In the genomic region with DNA sequence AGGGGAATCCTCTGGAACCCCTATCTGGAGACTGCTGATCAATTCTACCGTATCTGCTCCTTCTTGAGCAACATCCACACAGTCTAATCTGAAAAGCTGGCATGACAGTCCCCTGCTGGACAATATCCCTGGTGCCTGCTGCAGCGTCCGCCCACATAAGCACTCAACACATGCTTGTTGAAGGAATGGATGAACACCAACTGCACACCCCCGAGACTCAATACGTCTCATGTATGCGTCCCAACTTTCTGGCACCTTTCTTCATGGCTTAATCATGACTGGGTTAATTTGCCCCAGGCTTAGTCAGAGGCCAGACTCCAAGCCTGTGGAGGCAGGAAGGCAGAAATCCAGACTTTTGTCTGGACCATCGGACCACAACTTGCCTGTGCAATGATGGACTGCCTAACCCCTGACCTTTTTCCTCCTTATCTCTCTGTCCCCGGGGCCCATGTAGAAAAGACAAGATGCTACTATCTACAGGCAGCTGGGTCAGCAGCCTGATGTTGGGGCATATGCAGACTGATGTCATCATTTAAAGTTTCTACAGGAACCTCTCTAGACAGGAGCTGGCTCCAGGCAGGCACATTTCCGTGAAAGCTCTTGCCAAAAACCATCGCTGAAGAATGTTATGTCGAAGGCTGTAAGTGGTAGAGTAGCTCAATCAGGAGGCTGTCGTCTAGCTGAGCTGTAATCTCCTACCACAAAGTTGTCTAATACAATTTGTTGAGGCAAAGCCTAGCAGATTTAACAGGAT, we compare ENCODE assay signal across 9 cellular contexts.
DNase-seq lines count a peak whose midpoint lies in the region; FAIRE-seq and TF ChIP-seq lines count a peak whose summit lies in the region.
"Had no signal": no experiment of that assay in that cellular context is flagged by ENCODE, and none has a peak within 500 bp of the region (broad histone marks: within the 10 kb centered on the region; RNA-seq: fewer than 3 reads in every experiment).

No MANE protein-coding gene starts in this region.

- FAIRE-seq in TTC549 (lab: Jason Lieb, UNC), result peak; percentile 94

- H3T11ph ChIP-seq in H9 (ENCODE audit: low read length), result no peak overlapping the region

- no peaks in the 10 kb centered on the region for H3K36me3 Mint-ChIP-seq in H9 (ENCODE audit: insufficient read depth in 1 of 3, low read depth in 3 of 3)
- no peaks in the 10 kb centered on the region for H3K36me3 Mint-ChIP-seq in activated naive CD4-positive, alpha-beta T cell treated with anti-CD3 and anti-CD28 coated beads, Interleukin-2, amount 10 ng/mL, durations not matched to agents 7 days and 5 days

- no peak overlapping the region for H4K91ac ChIP-seq in H9 (ENCODE audit: insufficient read length, low read depth, low read length)

- DNase-seq in cardiac muscle cell (ENCODE audit: low read depth in 1 of 2, low spot score in 1 of 2) (peak; percentile 33 to 93), smooth muscle cell (lab: John Stamatoyannopoulos, UW; ENCODE audit: unreplicated experiment) (no peak), H9 (no peak), RPMI8226 (no peak)
- no peak for DNase-seq in activated naive CD4-positive, alpha-beta T cell treated with anti-CD3 and anti-CD28 coated beads, Interleukin-2, amount 10 ng/mL, durations not matched to agents 7 days and 5 days
- DNase-seq in effector CD8-positive, alpha-beta T cell (lab: John Stamatoyannopoulos, UW), result no peak
- DNase-seq: stimulated activated CD4-positive, alpha-beta T cell treated with anti-CD3 and anti-CD28 coated beads, Interleukin-4, amount 100 ng/mL, for 4 hours had no signal

- H4K20me1 ChIP-seq in smooth muscle cell (ENCODE audit: low read depth), result no peaks in the 10 kb centered on the region
- H4K20me1 ChIP-seq in H9 (ENCODE audit: control insufficient read depth, insufficient read depth, insufficient read length), result no peaks in the 10 kb centered on the region

- H3K9me3 Mint-ChIP-seq in H9, result no peaks in the 10 kb centered on the region
- H3K9me3 Mint-ChIP-seq in activated naive CD4-positive, alpha-beta T cell treated with anti-CD3 and anti-CD28 coated beads, Interleukin-2, amount 10 ng/mL, durations not matched to agents 7 days and 5 days, result no peaks in the 10 kb centered on the region

- CTCF ChIA-PET in HEK293 (lab: Yijun Ruan, JAX), result interaction anchor here (0.7 to 1.6 kb wide), 9 partner anchors 9 to 165 kb away, joined by 3 to 6 read pairs (median 3); no protein-coding TSS in a partner anchor
- CTCF ChIA-PET in activated naive CD4-positive, alpha-beta T cell treated with anti-CD3 and anti-CD28 coated beads, Interleukin-2, amount 10 ng/mL, durations not matched to agents 7 days and 5 days (lab: Charles Lee), result no interaction called here

- H2BK12ac ChIP-seq in H9 (ENCODE audit: insufficient read length, low read depth, low read length), result no peak overlapping the region

- H2BK15ac ChIP-seq in H9 (ENCODE audit: low read depth, low read length), result no peak overlapping the region

- H2BK5ac ChIP-seq in H9 (ENCODE audit: insufficient read length, low read length), result no peak overlapping the region

- H2AFZ ChIP-seq in smooth muscle cell (ENCODE audit: low read depth), result no peak overlapping the region
- H2AFZ ChIP-seq in H9 (ENCODE audit: low read length), result no peak overlapping the region

- no peak overlapping the region for H2AK5ac ChIP-seq in H9 (ENCODE audit: insufficient read length, low read length)

- POLR2A ChIA-PET in HEK293 (lab: Yijun Ruan, JAX), result interaction anchor here (0.5 to 1.3 kb wide), 5 partner anchors 18 to 116 kb away, joined by 3 to 5 read pairs (median 3); a partner anchor contains a TSS

- H3K27ac ChIP-seq in HEK293 (ENCODE audit: extremely low read depth, low read depth, low read length) (no peak overlapping the region), cardiac muscle cell (peak overlapping the region; percentile 7), smooth muscle cell (ENCODE audit: low read depth) (peak overlapping the region; percentile 95), H9 (ENCODE audit: insufficient read length, low read depth, low read length) (no peak overlapping the region)

- no peaks in the 10 kb centered on the region for H3K27me3 ChIP-seq in cardiac muscle cell
- no peaks in the 10 kb centered on the region for H3K27me3 ChIP-seq in smooth muscle cell (ENCODE audit: low read depth)
- no peaks in the 10 kb centered on the region for H3K27me3 ChIP-seq in H9 (ENCODE audit: insufficient read depth, low read length)

- H3K4me1 Mint-ChIP-seq in H9, result peaks cover 5 to 11% of the 10 kb centered on the region in 2 experiments; a peak in 3 of 4 replicates
- H3K4me1 Mint-ChIP-seq in activated naive CD4-positive, alpha-beta T cell treated with anti-CD3 and anti-CD28 coated beads, Interleukin-2, amount 10 ng/mL, durations not matched to agents 7 days and 5 days, result no peaks in the 10 kb centered on the region

- no peak overlapping the region for H3K4me3 ChIP-seq in HEK293 (ENCODE audit: low read depth, low read length)
- H3K4me3 ChIP-seq in cardiac muscle cell, result no peak overlapping the region
- no peak overlapping the region for H3K4me3 ChIP-seq in smooth muscle cell

- H3K4me1 ChIP-seq in HEK293 (ENCODE audit: control insufficient read depth, insufficient read depth, low read length) (peaks cover 4% of the 10 kb centered on the region; the same call in 1 of the 2 replicates), cardiac muscle cell (ENCODE audit: low read depth) (peaks cover 12% of the 10 kb centered on the region), smooth muscle cell (ENCODE audit: low read depth) (peaks cover 7% of the 10 kb centered on the region), H9 (ENCODE audit: insufficient read depth, low read length) (no peaks in the 10 kb centered on the region)

- TF ChIP-seq CTCF in HEK293 (tag by site-specific recombination; IDR thresholded peaks at IDR 0.05) (no peak), cardiac muscle cell (IDR thresholded peaks at IDR 0.05; ENCODE audit: low read depth, low read length) (peak; percentile 26), smooth muscle cell (IDR thresholded peaks at IDR 0.05; ENCODE audit: borderline replicate concordance, insufficient read depth, poor library complexity, severe bottlenecking) (peak; percentile 43), H9 (conservative IDR thresholded peaks at IDR 0.05) (no peak; the same call in 2 of the 3 replicates)

- no peaks in the 10 kb centered on the region for H3K9me3 ChIP-seq in HEK293 (ENCODE audit: control insufficient read depth, insufficient read depth, low read depth, low read length)
- H3K9me3 ChIP-seq in cardiac muscle cell (ENCODE audit: low read depth), result no peaks in the 10 kb centered on the region
- H3K9me3 ChIP-seq in smooth muscle cell (replicated peaks; ENCODE audit: low read depth), result no peaks in the 10 kb centered on the region
- no peaks in the 10 kb centered on the region for H3K9me3 ChIP-seq in H9 (ENCODE audit: control insufficient read depth, low read depth, low read length)

- H3K18ac ChIP-seq in H9 (ENCODE audit: insufficient read length, low read depth, low read length), result no peak overlapping the region

- no peak overlapping the region for H2BK120ac ChIP-seq in H9 (ENCODE audit: low read depth, low read length, poor library complexity, severe bottlenecking)

- H4K5ac ChIP-seq in H9 (ENCODE audit: insufficient read length, low read depth, low read length), result no peak overlapping the region

- 1% methylated on average over 12 of the region's 12 CpGs for WGBS in smooth muscle cell (ENCODE audit: low lambda C conversion rate)
- no CpG with 5 or more reads among the region's 12 CpGs for WGBS in H9 (ENCODE audit: extremely low coverage, insufficient read length, low lambda C conversion rate)

- no peak overlapping the region for H3K56ac ChIP-seq in H9 (ENCODE audit: insufficient read length, low read depth, low read length)

- no peak overlapping the region for H3K23ac ChIP-seq in H9 (ENCODE audit: insufficient read length, low read depth, low read length)

- no peak overlapping the region for H4K8ac ChIP-seq in H9 (replicated peaks; ENCODE audit: insufficient read length, low read depth, low read length)

- no peak overlapping the region for H3K4ac ChIP-seq in H9 (ENCODE audit: low read depth, low read length)

- H3K14ac ChIP-seq in H9 (ENCODE audit: insufficient read depth, low read length), result no peak overlapping the region

- H3K36me3 ChIP-seq in HEK293 (ENCODE audit: control insufficient read depth in 2 of 2, insufficient read depth in 1 of 2, low read length in 2 of 2), result no peaks in the 10 kb centered on the region
- H3K36me3 ChIP-seq in cardiac muscle cell, result no peaks in the 10 kb centered on the region
- no peaks in the 10 kb centered on the region for H3K36me3 ChIP-seq in smooth muscle cell (ENCODE audit: low read depth)

- H3F3A ChIP-seq in smooth muscle cell (ENCODE audit: low read depth), result peaks cover 33% of the 10 kb centered on the region

- no peaks in the 10 kb centered on the region for H3K79me1 ChIP-seq in H9 (ENCODE audit: insufficient read depth, low read depth, low read length, poor library complexity, severe bottlenecking)

- peak overlapping the region; percentile 16 for H3K4me2 ChIP-seq in smooth muscle cell
- H3K4me2 ChIP-seq in H9 (ENCODE audit: insufficient read depth, insufficient read length, low read length), result no peak overlapping the region

- H3K9ac ChIP-seq in smooth muscle cell (ENCODE audit: low read depth), result peak overlapping the region; percentile 76
- no peak overlapping the region for H3K9ac ChIP-seq in H9 (ENCODE audit: extremely low read depth, insufficient read length, low read length)

- no peak overlapping the region for H3K27ac Mint-ChIP-seq in H9
- H3K27ac Mint-ChIP-seq in activated naive CD4-positive, alpha-beta T cell treated with anti-CD3 and anti-CD28 coated beads, Interleukin-2, amount 10 ng/mL, durations not matched to agents 7 days and 5 days, result no peak overlapping the region

- H3K23me2 ChIP-seq in H9 (ENCODE audit: insufficient read length, low read depth, low read length, poor library complexity, severe bottlenecking), result no peaks in the 10 kb centered on the region

- H2BK20ac ChIP-seq in H9 (ENCODE audit: low read depth, low read length, poor library complexity, severe bottlenecking), result no peak overlapping the region

- H3K4me3 Mint-ChIP-seq in H9, result no peak overlapping the region
- H3K4me3 Mint-ChIP-seq in activated naive CD4-positive, alpha-beta T cell treated with anti-CD3 and anti-CD28 coated beads, Interleukin-2, amount 10 ng/mL, durations not matched to agents 7 days and 5 days, result no peak overlapping the region

- H3K27me3 Mint-ChIP-seq in H9 (ENCODE audit: low read depth), result no peaks in the 10 kb centered on the region
- H3K27me3 Mint-ChIP-seq in activated naive CD4-positive, alpha-beta T cell treated with anti-CD3 and anti-CD28 coated beads, Interleukin-2, amount 10 ng/mL, durations not matched to agents 7 days and 5 days, result peaks cover 22% of the 10 kb centered on the region

- H3K79me2 ChIP-seq in smooth muscle cell (ENCODE audit: low read depth) (no peaks in the 10 kb centered on the region), H9 (ENCODE audit: insufficient read depth, low read length) (no peaks in the 10 kb centered on the region)

TF ChIP-seq in HEK293, 187 proteins besides CTCF, POLR2A, EP300 and RAD21 (continues in another document):
- TF ChIP-seq ZNF184 (tag by site-specific recombination; IDR thresholded peaks at IDR 0.05), result no peak
- TF ChIP-seq ZNF600 (tag by site-specific recombination; IDR thresholded peaks at IDR 0.05), result no peak
- TF ChIP-seq ZNF394 (tag by site-specific recombination; IDR thresholded peaks at IDR 0.05; ENCODE audit: borderline replicate concordance), result no peak
- no peak for TF ChIP-seq ZNF792 (tag by site-specific recombination; IDR thresholded peaks at IDR 0.05)

Comparison
In these comparisons a context has a peak if more than half of its experiments do, and no peak if none do; other contexts are left out.
1. H3K27ac ChIP-seq: peak in cardiac muscle cell (single experiment) and smooth muscle cell (single experiment); none in HEK293 (single experiment) and H9 (single experiment).
2. CTCF ChIP-seq: peak in cardiac muscle cell (single experiment) and smooth muscle cell (single experiment); none in HEK293 (single experiment) and H9 (single experiment).
3. DNase-seq: peak in cardiac muscle cell (2 of 2); none in smooth muscle cell (single experiment), H9 (single experiment), activated naive CD4-positive, alpha-beta T cell treated with anti-CD3 and anti-CD28 coated beads, Interleukin-2, amount 10 ng/mL, durations not matched to agents 7 days and 5 days (single experiment), effector CD8-positive, alpha-beta T cell (single experiment) and RPMI8226 (single experiment).